Comparison of ENCODE assay signal across 26 cellular contexts in the genomic region with DNA sequence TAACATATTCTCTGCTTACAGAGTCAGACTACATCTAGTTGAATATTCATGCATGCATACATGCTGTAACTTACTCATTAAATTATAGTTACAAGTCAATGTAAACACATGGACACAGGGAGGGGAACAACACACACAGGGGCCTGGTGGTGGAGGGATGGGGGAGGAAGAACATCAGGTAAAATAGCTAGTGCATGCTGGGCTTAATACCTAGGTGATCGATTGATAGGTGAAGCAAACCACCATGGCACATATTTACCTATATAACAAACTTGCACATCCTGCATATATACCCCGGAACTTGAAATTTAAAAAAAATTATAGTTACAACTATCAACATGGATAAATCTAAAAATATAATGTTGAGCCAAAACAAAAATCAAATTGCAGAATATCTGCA.
"Had no signal": no experiment of that assay in that cellular context is flagged by ENCODE, and none has a peak within 500 bp of the region (broad histone marks: within the 10 kb centered on the region; RNA-seq: fewer than 3 reads in every experiment).

No MANE protein-coding gene starts in this region.

- FAIRE-seq: urothelium cell line had no signal

- H3K27ac ChIP-seq: stomach, suprapubic skin, testis, thoracic aorta, thyroid gland, tibial artery, tibial nerve, transverse colon, upper lobe of left lung, upper lobe of right lung, uterus, vagina had no signal

- H3K9me3 ChIP-seq: suprapubic skin, testis, thoracic aorta, thyroid gland, upper lobe of left lung, upper lobe of right lung, uterus, vagina had no signal

- H3K4me3 ChIP-seq: stomach, suprapubic skin, testis, thoracic aorta, thyroid gland, tibial artery, tibial nerve, transverse colon, upper lobe of left lung, upper lobe of right lung, uterus, vagina had no signal

- H3K27me3 ChIP-seq: stomach, suprapubic skin, testis, thyroid gland, tibial artery, tibial nerve, transverse colon, upper lobe of left lung, upper lobe of right lung, uterus, vagina had no signal

- H3K36me3 ChIP-seq: stomach, suprapubic skin, thoracic aorta, thyroid gland, tibial artery, tibial nerve, transverse colon, upper lobe of left lung, upper lobe of right lung, uterus, vagina had no signal

- ATAC-seq: stimulated activated effector memory CD8-positive, alpha-beta T cell treated with anti-CD3 and anti-CD28 coated beads, Interleukin-12 subunit alpha, Interleukin-12 subunit beta, amount 100 ng/mL, for 72 hours; stimulated activated naive B cell treated with anti-CD40 and anti-IgM and Interleukin-4, amounts not matched to agents 10 μg/mL and 1 μg/mL and 100 μg/mL, for 72 hours; stimulated activated naive CD8-positive, alpha-beta T cell treated with anti-CD3 and anti-CD28 coated beads, Interleukin-15, amount 100 ng/mL, for 72 hours; stimulated activated naive CD8-positive, alpha-beta T cell treated with anti-CD3 and anti-CD28 coated beads, Interleukin-15, Interleukin-2, amounts not matched to agents 100 U/mL and 50 U/mL, for 24 hours; upper lobe of right lung had no signal

- DNase-seq: stimulated activated CD4-positive, alpha-beta T cell treated with anti-CD3 and anti-CD28 coated beads, Interleukin-2, amount 100 ng/mL, for 48 hours; stimulated activated CD4-positive, alpha-beta T cell treated with anti-CD3 and anti-CD28 coated beads, Interleukin-4, amount 100 ng/mL, for 1 hour; stimulated activated CD4-positive, alpha-beta T cell treated with anti-CD3 and anti-CD28 coated beads, Interleukin-4, amount 100 ng/mL, for 24 hours; stimulated activated CD4-positive, alpha-beta T cell treated with anti-CD3 and anti-CD28 coated beads, Interleukin-4, amount 100 ng/mL, for 4 hours; stimulated activated CD8-positive, alpha-beta memory T cell treated with anti-CD3 and anti-CD28 coated beads, Interleukin-4, amount 100 ng/mL, for 48 hours; stimulated activated naive B cell treated with anti-CD40 and anti-IgM and Interleukin-4, amounts not matched to agents 10 μg/mL and 1 μg/mL and 100 μg/mL, for 72 hours; stimulated activated naive CD4-positive, alpha-beta T cell; stimulated activated naive CD4-positive, alpha-beta T cell treated with Interleukin-2 at 50 U/mL for 16 hours; stimulated activated naive CD8-positive, alpha-beta T cell treated with anti-CD3 and anti-CD28 coated beads, Interleukin-15, amount 100 ng/mL, for 72 hours; stimulated activated naive CD8-positive, alpha-beta T cell treated with anti-CD3 and anti-CD28 coated beads, Interleukin-15, Interleukin-2, amounts not matched to agents 100 U/mL and 50 U/mL, for 24 hours; stomach; substantia nigra; testis; thyroid gland; tibial artery; transverse colon; trophoblast cell; upper lobe of left lung; upper lobe of right lung; uterus had no signal

- H3K4me1 ChIP-seq: suprapubic skin, testis, tibial nerve, upper lobe of left lung, upper lobe of right lung, uterus had no signal
